1 cellular context compared by ENCODE assay signal in the genomic region with DNA sequence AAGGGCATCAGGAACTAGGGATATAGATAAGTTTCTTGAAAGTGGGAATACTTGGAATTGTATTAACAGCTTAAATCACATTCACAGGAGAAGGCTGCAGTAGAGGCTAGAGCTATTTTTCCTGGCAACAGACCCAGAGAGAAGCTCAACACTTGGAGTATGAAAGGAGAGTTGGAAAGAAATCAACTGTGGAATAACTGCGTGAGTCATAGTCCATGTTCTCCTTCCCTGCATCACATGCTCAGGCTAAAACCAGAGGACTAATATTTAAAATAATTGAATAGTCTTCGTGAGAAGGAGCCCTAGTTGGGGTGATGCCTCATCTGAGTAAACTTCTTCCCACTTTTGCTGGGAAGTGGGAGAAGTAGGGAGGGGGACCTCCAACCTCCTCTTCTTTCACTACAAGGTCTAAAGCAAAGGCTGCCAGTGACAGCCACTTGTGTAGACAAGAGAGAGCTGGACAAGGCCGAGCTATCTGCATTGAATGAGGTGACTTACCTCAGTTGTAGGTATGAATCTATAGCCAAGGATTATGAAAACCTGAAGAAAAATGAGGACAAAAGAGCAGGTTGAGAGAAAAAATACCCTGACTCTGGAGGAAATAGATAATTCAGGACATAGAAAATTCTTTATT.
TF ChIP-seq lines count a peak whose summit lies in the region.

No MANE protein-coding gene starts in this region.

TF ChIP-seq in SK-N-SH, 30 proteins besides CTCF, POLR2A, EP300 and RAD21 (continued from another document):
- TF ChIP-seq PBX3 (IDR thresholded peaks at IDR 0.05) (peak; percentile 51), ELF1 (IDR thresholded peaks at IDR 0.05) (no peak), USF1 (IDR thresholded peaks at IDR 0.05; ENCODE audit: borderline replicate concordance, low read depth) (peak; percentile 73; the same call in 1 of the 2 replicates), NFIC (IDR thresholded peaks at IDR 0.05; ENCODE audit: borderline replicate concordance) (peak; percentile 94), YY1 (IDR thresholded peaks at IDR 0.05; ENCODE audit: low read depth) (peak; percentile 43; the same call in 1 of the 2 replicates)
- TF ChIP-seq, protein P1, sequence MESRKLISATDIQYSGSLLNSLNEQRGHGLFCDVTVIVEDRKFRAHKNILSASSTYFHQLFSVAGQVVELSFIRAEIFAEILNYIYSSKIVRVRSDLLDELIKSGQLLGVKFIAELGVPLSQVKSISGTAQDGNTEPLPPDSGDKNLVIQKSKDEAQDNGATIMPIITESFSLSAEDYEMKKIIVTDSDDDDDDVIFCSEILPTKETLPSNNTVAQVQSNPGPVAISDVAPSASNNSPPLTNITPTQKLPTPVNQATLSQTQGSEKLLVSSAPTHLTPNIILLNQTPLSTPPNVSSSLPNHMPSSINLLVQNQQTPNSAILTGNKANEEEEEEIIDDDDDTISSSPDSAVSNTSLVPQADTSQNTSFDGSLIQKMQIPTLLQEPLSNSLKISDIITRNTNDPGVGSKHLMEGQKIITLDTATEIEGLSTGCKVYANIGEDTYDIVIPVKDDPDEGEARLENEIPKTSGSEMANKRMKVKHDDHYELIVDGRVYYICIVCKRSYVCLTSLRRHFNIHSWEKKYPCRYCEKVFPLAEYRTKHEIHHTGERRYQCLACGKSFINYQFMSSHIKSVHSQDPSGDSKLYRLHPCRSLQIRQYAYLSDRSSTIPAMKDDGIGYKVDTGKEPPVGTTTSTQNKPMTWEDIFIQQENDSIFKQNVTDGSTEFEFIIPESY (IDR thresholded peaks at IDR 0.05; ENCODE audit: borderline replicate concordance, low read depth), result no peak
